Comparison of ENCODE assay signal across 1 cellular context in the genomic region with DNA sequence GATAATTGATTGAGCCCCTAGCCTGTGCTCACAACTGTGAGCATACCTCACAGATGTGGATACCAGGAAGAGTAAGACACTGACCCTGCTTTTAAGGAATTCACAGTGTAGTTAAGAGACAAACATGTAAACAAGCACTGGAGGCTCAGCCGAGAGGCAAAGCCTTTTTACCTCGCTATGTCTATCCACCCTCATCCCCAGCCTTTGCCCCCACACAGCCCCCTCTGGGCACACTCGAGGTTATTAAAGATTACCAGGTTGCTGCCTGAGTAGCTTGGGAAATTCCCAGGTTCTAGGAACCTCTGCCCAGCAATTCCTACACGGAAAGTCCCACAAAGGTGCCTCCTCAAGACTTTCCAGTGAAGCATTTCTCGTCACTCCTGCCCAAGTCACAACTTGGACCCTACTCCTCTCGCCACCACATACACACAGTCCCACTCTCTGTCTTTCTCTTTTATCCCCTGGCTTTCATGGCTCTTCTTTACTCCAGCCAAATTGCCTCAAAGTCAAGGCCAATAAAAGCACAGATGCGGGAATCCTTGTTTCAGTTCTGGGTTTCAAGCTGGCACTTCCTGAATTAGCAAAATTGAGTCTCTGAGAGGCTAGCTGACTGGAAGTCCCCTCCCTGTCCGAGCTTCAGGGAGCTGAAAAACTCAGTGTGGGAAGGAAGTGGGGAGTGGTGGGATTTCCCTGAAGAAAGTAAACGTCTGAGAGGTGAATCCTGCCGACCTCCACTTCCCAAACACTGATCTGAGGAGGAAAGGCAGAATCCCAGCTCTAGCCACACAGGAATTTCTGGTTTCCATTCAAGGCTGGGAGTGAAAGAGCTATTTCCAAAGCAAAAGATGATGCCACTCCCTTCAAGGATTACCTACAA.
TF ChIP-seq lines count a peak whose summit lies in the region.

No MANE protein-coding gene starts in this region.

TF ChIP-seq in GM23338, 12 proteins besides CTCF, POLR2A, EP300 and RAD21 (continued from another document):
- TF ChIP-seq, protein P1, sequence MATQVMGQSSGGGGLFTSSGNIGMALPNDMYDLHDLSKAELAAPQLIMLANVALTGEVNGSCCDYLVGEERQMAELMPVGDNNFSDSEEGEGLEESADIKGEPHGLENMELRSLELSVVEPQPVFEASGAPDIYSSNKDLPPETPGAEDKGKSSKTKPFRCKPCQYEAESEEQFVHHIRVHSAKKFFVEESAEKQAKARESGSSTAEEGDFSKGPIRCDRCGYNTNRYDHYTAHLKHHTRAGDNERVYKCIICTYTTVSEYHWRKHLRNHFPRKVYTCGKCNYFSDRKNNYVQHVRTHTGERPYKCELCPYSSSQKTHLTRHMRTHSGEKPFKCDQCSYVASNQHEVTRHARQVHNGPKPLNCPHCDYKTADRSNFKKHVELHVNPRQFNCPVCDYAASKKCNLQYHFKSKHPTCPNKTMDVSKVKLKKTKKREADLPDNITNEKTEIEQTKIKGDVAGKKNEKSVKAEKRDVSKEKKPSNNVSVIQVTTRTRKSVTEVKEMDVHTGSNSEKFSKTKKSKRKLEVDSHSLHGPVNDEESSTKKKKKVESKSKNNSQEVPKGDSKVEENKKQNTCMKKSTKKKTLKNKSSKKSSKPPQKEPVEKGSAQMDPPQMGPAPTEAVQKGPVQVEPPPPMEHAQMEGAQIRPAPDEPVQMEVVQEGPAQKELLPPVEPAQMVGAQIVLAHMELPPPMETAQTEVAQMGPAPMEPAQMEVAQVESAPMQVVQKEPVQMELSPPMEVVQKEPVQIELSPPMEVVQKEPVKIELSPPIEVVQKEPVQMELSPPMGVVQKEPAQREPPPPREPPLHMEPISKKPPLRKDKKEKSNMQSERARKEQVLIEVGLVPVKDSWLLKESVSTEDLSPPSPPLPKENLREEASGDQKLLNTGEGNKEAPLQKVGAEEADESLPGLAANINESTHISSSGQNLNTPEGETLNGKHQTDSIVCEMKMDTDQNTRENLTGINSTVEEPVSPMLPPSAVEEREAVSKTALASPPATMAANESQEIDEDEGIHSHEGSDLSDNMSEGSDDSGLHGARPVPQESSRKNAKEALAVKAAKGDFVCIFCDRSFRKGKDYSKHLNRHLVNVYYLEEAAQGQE (IDR thresholded peaks at IDR 0.05; ENCODE audit: unreplicated experiment) = no peak
- TF ChIP-seq, protein P2, sequence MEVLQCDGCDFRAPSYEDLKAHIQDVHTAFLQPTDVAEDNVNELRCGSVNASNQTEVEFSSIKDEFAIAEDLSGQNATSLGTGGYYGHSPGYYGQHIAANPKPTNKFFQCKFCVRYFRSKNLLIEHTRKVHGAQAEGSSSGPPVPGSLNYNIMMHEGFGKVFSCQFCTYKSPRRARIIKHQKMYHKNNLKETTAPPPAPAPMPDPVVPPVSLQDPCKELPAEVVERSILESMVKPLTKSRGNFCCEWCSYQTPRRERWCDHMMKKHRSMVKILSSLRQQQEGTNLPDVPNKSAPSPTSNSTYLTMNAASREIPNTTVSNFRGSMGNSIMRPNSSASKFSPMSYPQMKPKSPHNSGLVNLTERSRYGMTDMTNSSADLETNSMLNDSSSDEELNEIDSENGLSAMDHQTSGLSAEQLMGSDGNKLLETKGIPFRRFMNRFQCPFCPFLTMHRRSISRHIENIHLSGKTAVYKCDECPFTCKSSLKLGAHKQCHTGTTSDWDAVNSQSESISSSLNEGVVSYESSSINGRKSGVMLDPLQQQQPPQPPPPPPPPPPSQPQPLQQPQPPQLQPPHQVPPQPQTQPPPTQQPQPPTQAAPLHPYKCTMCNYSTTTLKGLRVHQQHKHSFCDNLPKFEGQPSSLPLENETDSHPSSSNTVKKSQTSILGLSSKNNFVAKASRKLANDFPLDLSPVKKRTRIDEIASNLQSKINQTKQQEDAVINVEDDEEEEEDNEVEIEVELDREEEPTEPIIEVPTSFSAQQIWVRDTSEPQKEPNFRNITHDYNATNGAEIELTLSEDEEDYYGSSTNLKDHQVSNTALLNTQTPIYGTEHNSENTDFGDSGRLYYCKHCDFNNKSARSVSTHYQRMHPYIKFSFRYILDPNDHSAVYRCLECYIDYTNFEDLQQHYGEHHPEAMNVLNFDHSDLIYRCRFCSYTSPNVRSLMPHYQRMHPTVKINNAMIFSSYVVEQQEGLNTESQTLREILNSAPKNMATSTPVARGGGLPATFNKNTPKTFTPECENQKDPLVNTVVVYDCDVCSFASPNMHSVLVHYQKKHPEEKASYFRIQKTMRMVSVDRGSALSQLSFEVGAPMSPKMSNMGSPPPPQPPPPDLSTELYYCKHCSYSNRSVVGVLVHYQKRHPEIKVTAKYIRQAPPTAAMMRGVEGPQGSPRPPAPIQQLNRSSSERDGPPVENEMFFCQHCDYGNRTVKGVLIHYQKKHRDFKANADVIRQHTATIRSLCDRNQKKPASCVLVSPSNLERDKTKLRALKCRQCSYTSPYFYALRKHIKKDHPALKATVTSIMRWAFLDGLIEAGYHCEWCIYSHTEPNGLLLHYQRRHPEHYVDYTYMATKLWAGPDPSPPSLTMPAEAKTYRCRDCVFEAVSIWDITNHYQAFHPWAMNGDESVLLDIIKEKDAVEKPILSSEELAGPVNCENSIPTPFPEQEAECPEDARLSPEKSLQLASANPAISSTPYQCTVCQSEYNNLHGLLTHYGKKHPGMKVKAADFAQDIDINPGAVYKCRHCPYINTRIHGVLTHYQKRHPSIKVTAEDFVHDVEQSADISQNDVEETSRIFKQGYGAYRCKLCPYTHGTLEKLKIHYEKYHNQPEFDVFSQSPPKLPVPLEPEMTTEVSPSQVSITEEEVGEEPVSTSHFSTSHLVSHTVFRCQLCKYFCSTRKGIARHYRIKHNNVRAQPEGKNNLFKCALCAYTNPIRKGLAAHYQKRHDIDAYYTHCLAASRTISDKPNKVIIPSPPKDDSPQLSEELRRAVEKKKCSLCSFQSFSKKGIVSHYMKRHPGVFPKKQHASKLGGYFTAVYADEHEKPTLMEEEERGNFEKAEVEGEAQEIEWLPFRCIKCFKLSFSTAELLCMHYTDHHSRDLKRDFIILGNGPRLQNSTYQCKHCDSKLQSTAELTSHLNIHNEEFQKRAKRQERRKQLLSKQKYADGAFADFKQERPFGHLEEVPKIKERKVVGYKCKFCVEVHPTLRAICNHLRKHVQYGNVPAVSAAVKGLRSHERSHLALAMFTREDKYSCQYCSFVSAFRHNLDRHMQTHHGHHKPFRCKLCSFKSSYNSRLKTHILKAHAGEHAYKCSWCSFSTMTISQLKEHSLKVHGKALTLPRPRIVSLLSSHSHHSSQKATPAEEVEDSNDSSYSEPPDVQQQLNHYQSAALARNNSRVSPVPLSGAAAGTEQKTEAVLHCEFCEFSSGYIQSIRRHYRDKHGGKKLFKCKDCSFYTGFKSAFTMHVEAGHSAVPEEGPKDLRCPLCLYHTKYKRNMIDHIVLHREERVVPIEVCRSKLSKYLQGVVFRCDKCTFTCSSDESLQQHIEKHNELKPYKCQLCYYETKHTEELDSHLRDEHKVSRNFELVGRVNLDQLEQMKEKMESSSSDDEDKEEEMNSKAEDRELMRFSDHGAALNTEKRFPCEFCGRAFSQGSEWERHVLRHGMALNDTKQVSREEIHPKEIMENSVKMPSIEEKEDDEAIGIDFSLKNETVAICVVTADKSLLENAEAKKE (CRISPR knock-in tag; IDR thresholded peaks at IDR 0.05) = no peak
- no peak for TF ChIP-seq EZH2phosphoT487 (IDR thresholded peaks at IDR 0.05; ENCODE audit: unreplicated experiment)
- TF ChIP-seq JUNB (IDR thresholded peaks at IDR 0.05; ENCODE audit: unreplicated experiment) = no peak
- TF ChIP-seq STAT1 (IDR thresholded peaks at IDR 0.05; ENCODE audit: unreplicated experiment) = no peak
- TF ChIP-seq ZNF331 (CRISPR knock-in tag; IDR thresholded peaks at IDR 0.05; ENCODE audit: low read depth) = no peak
TF ChIP-seq in GM23338: peak in this region for 0.
